8 cellular contexts compared by ENCODE assay signal in genomic region chr11:28566643-28567042, GRCh38.
DNase-seq lines count a peak whose midpoint lies in the region; ATAC-seq and TF ChIP-seq lines count a peak whose summit lies in the region.

No MANE protein-coding gene starts in this region.

- no peaks in the 10 kb centered on the region for H3K36me3 ChIP-seq in neural cell (ENCODE audit: insufficient read depth, low read length)

- no peaks in the 10 kb centered on the region for H4K20me1 ChIP-seq in neural cell (ENCODE audit: insufficient read depth)

- no peak overlapping the region for H3K4me2 ChIP-seq in neural cell (ENCODE audit: low read length)

- no peak overlapping the region for H3K9ac ChIP-seq in neural cell (ENCODE audit: low read length)

- DNase-seq in ELF-1 (ENCODE audit: low read depth, low spot score) (peak; percentile 93), SHP77 treated with DMSO at 0.1 percent for 48 hours (lab: John Stamatoyannopoulos, UW) (peak; percentile 27), fibroblast of pulmonary artery (ENCODE audit: low read depth) (peak; percentile 97), NCI-H2171 treated with DMSO at 0.1 percent for 48 hours (lab: John Stamatoyannopoulos, UW) (no peak), HT-29 (ENCODE audit: low spot score) (no peak), NCI-H526 (lab: John Stamatoyannopoulos, UW) (no peak)

- no peaks in the 10 kb centered on the region for H3F3A ChIP-seq in neural cell (ENCODE audit: insufficient read depth, low read length, poor library complexity, severe bottlenecking)

- H3K4me3 ChIP-seq in fibroblast of pulmonary artery (replicated peaks; ENCODE audit: low read depth, low read length) (peak overlapping the region; percentile 31), neural cell (ENCODE audit: low read length) (peak overlapping the region; percentile 39)

- TF ChIP-seq CTCF in fibroblast of pulmonary artery (IDR thresholded peaks at IDR 0.05; ENCODE audit: low read length, missing control alignments) (no peak), neural cell (IDR thresholded peaks at IDR 0.05; ENCODE audit: poor library complexity, severe bottlenecking) (no peak)

- H3K27ac ChIP-seq in neural cell (ENCODE audit: low read length): no peak overlapping the region

- H2AFZ ChIP-seq in neural cell (ENCODE audit: low read depth, low read length): no peak overlapping the region

- H3K79me2 ChIP-seq in neural cell (replicated peaks; ENCODE audit: insufficient read depth, low read length): no peaks in the 10 kb centered on the region

- H3K27me3 ChIP-seq in neural cell (ENCODE audit: insufficient read depth, low read depth, low read length): no peaks in the 10 kb centered on the region

- TF ChIP-seq EP300 in neural cell (conservative IDR thresholded peaks at IDR 0.05; ENCODE audit: poor library complexity, severe bottlenecking): peak; percentile 56

- H3K9me3 ChIP-seq in neural cell (ENCODE audit: low read length): no peaks in the 10 kb centered on the region

- ATAC-seq in HG03571 (IDR thresholded peaks at IDR 0.05; ENCODE audit: unreplicated experiment): no peak

- no peak for TF ChIP-seq RAD21 in neural cell (conservative IDR thresholded peaks at IDR 0.05)

- H3K9me2 ChIP-seq in neural cell (ENCODE audit: insufficient read depth, low read length): no peaks in the 10 kb centered on the region

TF ChIP-seq in neural cell, 6 proteins besides CTCF, POLR2A, EP300 and RAD21:
- TF ChIP-seq REST (IDR thresholded peaks at IDR 0.05; ENCODE audit: borderline replicate concordance) (peak; percentile 81), MXI1 (conservative IDR thresholded peaks at IDR 0.05; ENCODE audit: poor library complexity, severe bottlenecking) (no peak), POLR2AphosphoS5 (IDR thresholded peaks at IDR 0.05) (peak; percentile 57)

Comparison
In these comparisons a context has a peak if more than half of its experiments do, and no peak if none do; other contexts are left out.
1. DNase-seq: peak in ELF-1 (single experiment), SHP77 treated with DMSO at 0.1 percent for 48 hours (single experiment) and fibroblast of pulmonary artery (single experiment); none in NCI-H2171 treated with DMSO at 0.1 percent for 48 hours (single experiment), HT-29 (single experiment) and NCI-H526 (0 of 2).